7 cellular contexts compared by ENCODE assay signal in the genomic region with DNA sequence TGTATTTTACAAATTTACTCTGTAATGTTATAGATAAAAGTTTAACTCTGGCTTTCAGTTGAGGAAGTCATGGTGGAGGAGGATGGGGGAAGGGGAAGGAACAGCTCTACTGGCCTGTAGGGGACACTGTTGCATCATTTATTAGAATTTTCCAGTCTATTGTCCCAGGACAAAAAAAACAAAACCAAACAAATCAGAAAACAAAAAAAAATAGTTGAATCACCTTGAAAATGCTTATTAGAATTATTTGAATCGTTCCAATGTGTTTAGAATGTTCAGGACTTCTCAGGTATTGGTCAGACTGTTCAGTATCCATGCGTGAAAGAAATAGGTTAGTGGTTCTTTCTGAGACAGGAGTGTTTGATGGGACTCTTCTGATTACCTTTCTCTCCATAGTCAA.
DNase-seq lines count a peak whose midpoint lies in the region; ATAC-seq, FAIRE-seq and TF ChIP-seq lines count a peak whose summit lies in the region.

No MANE protein-coding gene starts in this region.

- no peaks in the 10 kb centered on the region for H3K27me3 ChIP-seq in breast epithelium
- no peaks in the 10 kb centered on the region for H3K27me3 ChIP-seq in HepG2 (ENCODE audit: control insufficient read depth in 1 of 2, insufficient read depth in 2 of 2, low read length in 2 of 2)

- CTCF ChIA-PET in HepG2 (lab: Yijun Ruan, JAX; ENCODE audit: low intra/inter-chr PET ratio, low total read pairs), result interaction anchor here (0.6 to 1.7 kb wide), 5 partner anchors 173 to 1312 kb away, joined by 3 to 13 read pairs (median 3); no protein-coding TSS in a partner anchor

- TF ChIP-seq POLR2A in breast epithelium (IDR thresholded peaks at IDR 0.05) (no peak), HepG2 (IDR thresholded peaks at IDR 0.05; ENCODE audit: insufficient read depth in 1 of 2, low read depth in 2 of 2, low read length in 2 of 2) (no peak)

- no peaks in the 10 kb centered on the region for H3K79me2 ChIP-seq in HepG2 (ENCODE audit: insufficient read depth, low read length)

- no TSS peak for BruUV-seq in HepG2 (replicated peaks; lab: Mats Ljungman, UMichigan)

- peak overlapping the region; percentile 46 to 65 for H3K27ac ChIP-seq in breast epithelium
- no peak overlapping the region for H3K27ac ChIP-seq in HepG2 (ENCODE audit: extremely low read length, insufficient read depth, low read length)

- POLR2A ChIA-PET in HepG2 (lab: Yijun Ruan, JAX), result interaction anchor here (1.4 kb wide), 1 partner anchor 228 kb away, joined by 3 read pairs; no protein-coding TSS in a partner anchor

- WGBS in HepG2 (ENCODE audit: low lambda C conversion rate), result 49% methylated on average over 2 of the region's 2 CpGs

- in situ Hi-C loops in HepG2 (cut with HindIII; ENCODE audit: extremely low pct_ligation_motif_present, low pct_unique_long_range_greater_than_20kb), result loop anchor here (10.0 to 25.0 kb wide), 2 partner anchors 1079 to 1316 kb away; no protein-coding TSS in a partner anchor

- intact Hi-C loops in breast epithelium (cut with DNase I; ENCODE audit: low total_unique reads), result no loop called here
- intact Hi-C loops in HepG2 (cut with micrococcal nuclease; ENCODE audit: unreplicated experiment), result loop anchor here (1.0 to 10.0 kb wide), 10 partner anchors 173 to 1516 kb away; a partner anchor contains a TSS

- H3K4me3 ChIP-seq in GM12864 (ENCODE audit: low read depth, low read length) (no peak overlapping the region), breast epithelium (no peak overlapping the region), HepG2 (replicated peaks in 1 of 3; ENCODE audit: insufficient read depth in 1 of 3, low read depth in 2 of 3, low read length in 3 of 3) (no peak overlapping the region)

- DNase-seq in GM12864 (ENCODE audit: low read depth) (no peak), LHCN-M2 (ENCODE audit: low read depth) (peak; percentile 54), breast epithelium (ENCODE audit: low spot score in 2 of 2) (no peak), HepG2 (ENCODE audit: low spot score) (peak; percentile 57), NCI-H446 treated with DMSO at 0.1 percent for 48 hours (lab: John Stamatoyannopoulos, UW) (no peak), NCI-H2029 (lab: John Stamatoyannopoulos, UW) (no peak)

- peak; percentile 60 for TF ChIP-seq CTCF in GM12864 (IDR thresholded peaks at IDR 0.05; ENCODE audit: low read depth, low read length, missing control alignments)
- peak; percentile 79 to 89 (median 85) for TF ChIP-seq CTCF in breast epithelium (IDR thresholded peaks at IDR 0.05)
- TF ChIP-seq CTCF in HepG2 (CRISPR knock-in tag; IDR thresholded peaks at IDR 0.05), result peak; percentile 86

- no peaks in the 10 kb centered on the region for H3K4me1 ChIP-seq in breast epithelium
- peaks cover 39% of the 10 kb centered on the region for H3K4me1 ChIP-seq in HepG2 (ENCODE audit: insufficient read depth, low read length)

- H3K9ac ChIP-seq in HepG2 (ENCODE audit: insufficient read depth, low read depth, low read length), result no peak overlapping the region

- FAIRE-seq in HepG2 (lab: Jason Lieb, UNC), result peak; percentile 42

- ATAC-seq in HepG2 (peak; percentile 81), HG03378 (IDR thresholded peaks at IDR 0.05; ENCODE audit: unreplicated experiment) (no peak)

- no peaks in the 10 kb centered on the region for H4K20me1 ChIP-seq in HepG2 (ENCODE audit: insufficient read depth, low read length)

- no peak overlapping the region for H2AFZ ChIP-seq in HepG2 (ENCODE audit: low read length)

- H3K36me3 ChIP-seq in breast epithelium (no peaks in the 10 kb centered on the region), HepG2 (replicated peaks in 1 of 2; ENCODE audit: control insufficient read depth in 1 of 2, insufficient read depth in 2 of 2, low read length in 2 of 2) (peaks cover 0 to 7% of the 10 kb centered on the region in 2 experiments; a peak in 1 of 5 replicates)

- TF ChIP-seq EP300 in HepG2 (IDR thresholded peaks at IDR 0.05; ENCODE audit: low read depth in 2 of 2, low read length in 2 of 2), result peak in 1 of 2 experiments; percentile 14; a peak in 1 of 4 replicates
- TF ChIP-seq EP300 in HepG2 (CRISPR knock-in tag; IDR thresholded peaks at IDR 0.05; ENCODE audit: borderline replicate concordance), result no peak

- H3K4me2 ChIP-seq in HepG2 (ENCODE audit: low read depth, low read length), result no peak overlapping the region

- peak; percentile 86 for TF ChIP-seq RAD21 in HepG2 (CRISPR knock-in tag; IDR thresholded peaks at IDR 0.05)

- H3K9me3 ChIP-seq in breast epithelium (no peaks in the 10 kb centered on the region), HepG2 (ENCODE audit: low read length) (no peaks in the 10 kb centered on the region)

TF ChIP-seq in HepG2, 621 proteins besides CTCF, POLR2A, EP300 and RAD21 (continues in another document):
- TF ChIP-seq ZNF788 (CRISPR knock-in tag; IDR thresholded peaks at IDR 0.05; ENCODE audit: borderline replicate concordance) (no peak), KDM1A (CRISPR knock-in tag; IDR thresholded peaks at IDR 0.05) (no peak), ZNF614 (CRISPR knock-in tag; IDR thresholded peaks at IDR 0.05; ENCODE audit: borderline replicate concordance) (0 out of 2 replicates have a peak, but pooled peaks have one; percentile 41), ZNF746 (CRISPR knock-in tag; IDR thresholded peaks at IDR 0.05) (no peak), ZNF75D (CRISPR knock-in tag; IDR thresholded peaks at IDR 0.05; ENCODE audit: borderline replicate concordance) (no peak), FOXA1 (IDR thresholded peaks at IDR 0.05) (no peak), FOXA1 (CRISPR knock-in tag; IDR thresholded peaks at IDR 0.05) (no peak), SKI (IDR thresholded peaks at IDR 0.05; ENCODE audit: partially characterized antibody) (no peak), SOX6 (IDR thresholded peaks at IDR 0.05) (no peak), SOX6 (CRISPR knock-in tag; IDR thresholded peaks at IDR 0.05) (peak; percentile 56; the same call in 1 of the 2 replicates), SOX5 (CRISPR knock-in tag; IDR thresholded peaks at IDR 0.05; ENCODE audit: borderline replicate concordance) (0 out of 2 replicates have a peak, but pooled peaks have one; percentile 42), ARNT (IDR thresholded peaks at IDR 0.05) (no peak)
- TF ChIP-seq, protein P1, sequence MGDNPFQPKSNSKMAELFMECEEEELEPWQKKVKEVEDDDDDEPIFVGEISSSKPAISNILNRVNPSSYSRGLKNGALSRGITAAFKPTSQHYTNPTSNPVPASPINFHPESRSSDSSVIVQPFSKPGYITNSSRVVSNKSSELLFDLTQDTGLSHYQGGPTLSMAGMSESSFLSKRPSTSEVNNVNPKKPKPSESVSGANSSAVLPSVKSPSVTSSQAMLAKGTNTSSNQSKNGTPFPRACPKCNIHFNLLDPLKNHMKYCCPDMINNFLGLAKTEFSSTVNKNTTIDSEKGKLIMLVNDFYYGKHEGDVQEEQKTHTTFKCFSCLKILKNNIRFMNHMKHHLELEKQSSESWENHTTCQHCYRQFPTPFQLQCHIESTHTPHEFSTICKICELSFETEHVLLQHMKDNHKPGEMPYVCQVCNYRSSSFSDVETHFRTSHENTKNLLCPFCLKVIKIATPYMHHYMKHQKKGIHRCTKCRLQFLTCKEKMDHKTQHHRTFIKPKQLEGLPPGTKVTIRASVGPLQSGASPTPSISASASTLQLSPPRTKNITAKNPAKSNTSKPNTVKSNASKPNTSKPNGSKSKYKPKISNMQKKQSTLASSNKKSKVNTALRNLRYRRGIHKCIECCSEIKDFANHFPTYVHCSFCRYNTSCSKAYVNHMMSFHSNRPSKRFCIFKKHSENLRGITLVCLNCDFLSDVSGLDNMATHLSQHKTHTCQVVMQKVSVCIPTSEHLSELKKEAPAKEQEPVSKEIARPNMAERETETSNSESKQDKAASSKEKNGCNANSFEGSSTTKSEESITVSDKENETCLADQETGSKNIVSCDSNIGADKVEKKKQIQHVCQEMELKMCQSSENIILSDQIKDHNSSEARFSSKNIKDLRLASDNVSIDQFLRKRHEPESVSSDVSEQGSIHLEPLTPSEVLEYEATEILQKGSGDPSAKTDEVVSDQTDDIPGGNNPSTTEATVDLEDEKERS (CRISPR knock-in tag; IDR thresholded peaks at IDR 0.05), result no peak
- TF ChIP-seq, protein P2, sequence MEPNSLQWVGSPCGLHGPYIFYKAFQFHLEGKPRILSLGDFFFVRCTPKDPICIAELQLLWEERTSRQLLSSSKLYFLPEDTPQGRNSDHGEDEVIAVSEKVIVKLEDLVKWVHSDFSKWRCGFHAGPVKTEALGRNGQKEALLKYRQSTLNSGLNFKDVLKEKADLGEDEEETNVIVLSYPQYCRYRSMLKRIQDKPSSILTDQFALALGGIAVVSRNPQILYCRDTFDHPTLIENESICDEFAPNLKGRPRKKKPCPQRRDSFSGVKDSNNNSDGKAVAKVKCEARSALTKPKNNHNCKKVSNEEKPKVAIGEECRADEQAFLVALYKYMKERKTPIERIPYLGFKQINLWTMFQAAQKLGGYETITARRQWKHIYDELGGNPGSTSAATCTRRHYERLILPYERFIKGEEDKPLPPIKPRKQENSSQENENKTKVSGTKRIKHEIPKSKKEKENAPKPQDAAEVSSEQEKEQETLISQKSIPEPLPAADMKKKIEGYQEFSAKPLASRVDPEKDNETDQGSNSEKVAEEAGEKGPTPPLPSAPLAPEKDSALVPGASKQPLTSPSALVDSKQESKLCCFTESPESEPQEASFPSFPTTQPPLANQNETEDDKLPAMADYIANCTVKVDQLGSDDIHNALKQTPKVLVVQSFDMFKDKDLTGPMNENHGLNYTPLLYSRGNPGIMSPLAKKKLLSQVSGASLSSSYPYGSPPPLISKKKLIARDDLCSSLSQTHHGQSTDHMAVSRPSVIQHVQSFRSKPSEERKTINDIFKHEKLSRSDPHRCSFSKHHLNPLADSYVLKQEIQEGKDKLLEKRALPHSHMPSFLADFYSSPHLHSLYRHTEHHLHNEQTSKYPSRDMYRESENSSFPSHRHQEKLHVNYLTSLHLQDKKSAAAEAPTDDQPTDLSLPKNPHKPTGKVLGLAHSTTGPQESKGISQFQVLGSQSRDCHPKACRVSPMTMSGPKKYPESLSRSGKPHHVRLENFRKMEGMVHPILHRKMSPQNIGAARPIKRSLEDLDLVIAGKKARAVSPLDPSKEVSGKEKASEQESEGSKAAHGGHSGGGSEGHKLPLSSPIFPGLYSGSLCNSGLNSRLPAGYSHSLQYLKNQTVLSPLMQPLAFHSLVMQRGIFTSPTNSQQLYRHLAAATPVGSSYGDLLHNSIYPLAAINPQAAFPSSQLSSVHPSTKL (CRISPR knock-in tag; IDR thresholded peaks at IDR 0.05), result 0 out of 2 replicates have a peak, but pooled peaks have one; percentile 17
- TF ChIP-seq, protein P3, sequence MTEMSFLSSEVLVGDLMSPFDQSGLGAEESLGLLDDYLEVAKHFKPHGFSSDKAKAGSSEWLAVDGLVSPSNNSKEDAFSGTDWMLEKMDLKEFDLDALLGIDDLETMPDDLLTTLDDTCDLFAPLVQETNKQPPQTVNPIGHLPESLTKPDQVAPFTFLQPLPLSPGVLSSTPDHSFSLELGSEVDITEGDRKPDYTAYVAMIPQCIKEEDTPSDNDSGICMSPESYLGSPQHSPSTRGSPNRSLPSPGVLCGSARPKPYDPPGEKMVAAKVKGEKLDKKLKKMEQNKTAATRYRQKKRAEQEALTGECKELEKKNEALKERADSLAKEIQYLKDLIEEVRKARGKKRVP (CRISPR knock-in tag; IDR thresholded peaks at IDR 0.05), result peak; percentile 30 to 84; a peak in 3 of 4 replicates

Comparison
In these comparisons a context has a peak if more than half of its experiments do, and no peak if none do; other contexts are left out.
1. DNase-seq: peak in LHCN-M2 (single experiment) and HepG2 (single experiment); none in GM12864 (single experiment), breast epithelium (0 of 2), NCI-H446 treated with DMSO at 0.1 percent for 48 hours (single experiment) and NCI-H2029 (single experiment).
2. Peak in every context shown above with its lines, with median percentiles within 50 percentile points of each other: CTCF ChIP-seq.